ENCODE assay signal across 13 cellular contexts in the genomic region with DNA sequence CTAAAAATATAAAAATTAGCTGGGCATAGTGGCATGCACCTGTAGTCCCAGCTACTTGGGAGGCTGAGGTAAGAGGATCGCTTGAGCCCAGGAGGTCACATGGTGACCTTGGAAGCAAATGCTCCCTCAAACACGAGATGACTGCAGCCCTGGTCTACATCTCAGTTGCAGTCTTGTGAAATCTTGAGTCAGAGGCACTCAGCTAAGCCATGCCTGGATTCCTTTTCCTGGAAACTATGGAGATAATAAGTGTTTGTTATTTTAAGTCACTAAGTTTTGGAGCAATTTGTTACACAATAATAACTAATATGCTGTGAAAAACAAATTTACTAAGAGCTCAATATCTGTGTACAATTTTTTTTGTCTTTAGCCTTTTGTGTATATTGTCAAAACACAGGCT.
A peak's percentile ranks its signal among the peaks of the same experiment; 100 is the strongest.
DNase-seq lines count a peak whose midpoint lies in the region; ATAC-seq, FAIRE-seq and TF ChIP-seq lines count a peak whose summit lies in the region.
"Had no signal": no experiment of that assay in that cellular context is flagged by ENCODE, and none has a peak within 500 bp of the region (broad histone marks: within the 10 kb centered on the region; RNA-seq: fewer than 3 reads in every experiment).

No MANE protein-coding gene starts in this region.

- no peaks in the 10 kb centered on the region for H3K79me2 ChIP-seq in GM23248 (ENCODE audit: insufficient read depth)

- H3K4me2 ChIP-seq in GM23248 (ENCODE audit: unreplicated experiment): peak overlapping the region; percentile 39

- H3K9ac ChIP-seq in GM23248 (peak overlapping the region; percentile 60), colonic mucosa (ENCODE audit: low read depth in 2 of 2, low read length in 2 of 2) (no peak overlapping the region), kidney (ENCODE audit: low read length in 2 of 2) (no peak overlapping the region)

- H3K36me3 ChIP-seq in GM23248 (ENCODE audit: low read depth) (no peaks in the 10 kb centered on the region), adrenal gland (replicated peaks in 1 of 2) (no peaks in the 10 kb centered on the region), gastroesophageal sphincter (no peaks in the 10 kb centered on the region), colonic mucosa (no peaks in the 10 kb centered on the region), kidney (ENCODE audit: control insufficient read depth in 1 of 2, insufficient read depth in 2 of 2, low read length in 2 of 2) (no peaks in the 10 kb centered on the region)

- no peaks in the 10 kb centered on the region for H4K20me1 ChIP-seq in GM23248 (ENCODE audit: insufficient read depth)

- H3K9me2 ChIP-seq in GM23248 (ENCODE audit: insufficient read depth): no peaks in the 10 kb centered on the region

- 11 to 17% methylated on average over 2 of the region's 2 CpGs for WGBS in GM23248 (ENCODE audit: low coverage in 1 of 2, low lambda C conversion rate in 2 of 2, missing lambda C conversion rate in 2 of 2), 2 experiments
- 24 to 60% (median 51%) methylated on average over 2 of the region's 2 CpGs for WGBS in adrenal gland, 4 donors
- WGBS in gastroesophageal sphincter (ENCODE audit: low coverage in 1 of 2), 2 donors: 33 to 50% methylated on average over 1 to 2 of the region's 2 CpGs

- intact Hi-C loops in adrenal gland (cut with DNase I): no loop called here
- intact Hi-C loops in sciatic nerve (cut with DNase I): no loop called here
- intact Hi-C loops in colonic mucosa (cut with DNase I): no loop called here
- intact Hi-C loops in kidney (cut with DNase I): no loop called here

- peak; percentile 91 for ATAC-seq in gastroesophageal sphincter
- ATAC-seq in sciatic nerve: peak; percentile 90
- ATAC-seq: effector memory CD8-positive, alpha-beta T cell; natural killer cell treated with Interleukin-12 subunit alpha and Interleukin-12 subunit beta and Interleukin-15 and Interleukin-18, amount 100 ng/mL, for 72 hours had no signal

- DNase-seq in GM23248: peak; percentile 91
- DNase-seq in adrenal gland: peak in 5 of 7 donors; percentile 29 to 55 (median 49)
- DNase-seq in sciatic nerve (ENCODE audit: low spot score): no peak
- DNase-seq in A172 (ENCODE audit: low spot score): no peak
- no peak for DNase-seq in colonic mucosa
- no peak for DNase-seq in NCI-H526 (lab: John Stamatoyannopoulos, UW)
- DNase-seq in kidney: no peak
- DNase-seq: activated effector memory CD4-positive, alpha-beta T cell treated with anti-CD3 and anti-CD28 coated beads, Interleukin-2, amount 50 U/mL, for 16 hours; effector memory CD8-positive, alpha-beta T cell; MM.1S; NCI-H510A treated with DMSO at 0.1 percent for 48 hours had no signal

- no peak overlapping the region for H2AFZ ChIP-seq in GM23248

- H3K9me3 ChIP-seq in GM23248 (ENCODE audit: low read depth) (no peaks in the 10 kb centered on the region), adrenal gland (replicated peaks in 1 of 3) (no peaks in the 10 kb centered on the region), gastroesophageal sphincter (no peaks in the 10 kb centered on the region), colonic mucosa (no peaks in the 10 kb centered on the region), kidney (ENCODE audit: control insufficient read depth in 1 of 2, low read length in 2 of 2) (no peaks in the 10 kb centered on the region)

- no peak for FAIRE-seq in kidney (lab: Jason Lieb, UNC)

- TF ChIP-seq POLR2A in adrenal gland (IDR thresholded peaks at IDR 0.05) (no peak), gastroesophageal sphincter (IDR thresholded peaks at IDR 0.05) (no peak)

- TF ChIP-seq EP300 in gastroesophageal sphincter (IDR thresholded peaks at IDR 0.05): no peak

- H3K27me3 ChIP-seq in GM23248 (replicated peaks; ENCODE audit: insufficient read depth) (no peaks in the 10 kb centered on the region), adrenal gland (no peaks in the 10 kb centered on the region), gastroesophageal sphincter (no peaks in the 10 kb centered on the region), colonic mucosa (no peaks in the 10 kb centered on the region)

- H3K27ac ChIP-seq in GM23248: peak overlapping the region; percentile 80
- H3K27ac ChIP-seq in adrenal gland: no peak overlapping the region
- no peak overlapping the region for H3K27ac ChIP-seq in gastroesophageal sphincter
- no peak overlapping the region for H3K27ac ChIP-seq in colonic mucosa
- no peak overlapping the region for H3K27ac ChIP-seq in kidney (ENCODE audit: low read depth in 2 of 2, low read length in 2 of 2)

- peaks cover 7% of the 10 kb centered on the region; the same call in 1 of the 2 replicates for H3F3A ChIP-seq in GM23248 (ENCODE audit: insufficient read depth)

- in situ Hi-C loops in GM23248 (cut with MboI): no loop called here

- no peak for TF ChIP-seq CTCF in adrenal gland (IDR thresholded peaks at IDR 0.05)
- TF ChIP-seq CTCF in gastroesophageal sphincter (IDR thresholded peaks at IDR 0.05): no peak
- no peak for TF ChIP-seq CTCF in colonic mucosa (IDR thresholded peaks at IDR 0.05)
- TF ChIP-seq CTCF in kidney (IDR thresholded peaks at IDR 0.05; ENCODE audit: borderline replicate concordance, extremely low read depth, insufficient read depth): no peak

- no peak overlapping the region for H3K4me3 ChIP-seq in GM23248
- no peak overlapping the region for H3K4me3 ChIP-seq in adrenal gland
- H3K4me3 ChIP-seq in gastroesophageal sphincter: no peak overlapping the region
- no peak overlapping the region for H3K4me3 ChIP-seq in colonic mucosa
- no peak overlapping the region for H3K4me3 ChIP-seq in kidney (ENCODE audit: low read length in 2 of 2)

- H3K4me1 ChIP-seq in GM23248 (ENCODE audit: insufficient read depth): peaks cover 19% of the 10 kb centered on the region
- peaks cover 0 to 6% of the 10 kb centered on the region in 2 donors for H3K4me1 ChIP-seq in adrenal gland (replicated peaks in 1 of 2)
- no peaks in the 10 kb centered on the region for H3K4me1 ChIP-seq in gastroesophageal sphincter
- no peaks in the 10 kb centered on the region for H3K4me1 ChIP-seq in colonic mucosa
- no peaks in the 10 kb centered on the region for H3K4me1 ChIP-seq in kidney (ENCODE audit: control insufficient read depth in 1 of 2, insufficient read depth in 1 of 2, low read depth in 1 of 2, low read length in 2 of 2)

Comparison
In these comparisons a context has a peak if more than half of its experiments do, and no peak if none do; other contexts are left out.
1. DNase-seq: peak in GM23248 (single experiment) and adrenal gland (5 of 7); none in sciatic nerve (single experiment), A172 (single experiment), colonic mucosa (single experiment), NCI-H526 (0 of 2) and kidney (single experiment).